In the genomic region with DNA sequence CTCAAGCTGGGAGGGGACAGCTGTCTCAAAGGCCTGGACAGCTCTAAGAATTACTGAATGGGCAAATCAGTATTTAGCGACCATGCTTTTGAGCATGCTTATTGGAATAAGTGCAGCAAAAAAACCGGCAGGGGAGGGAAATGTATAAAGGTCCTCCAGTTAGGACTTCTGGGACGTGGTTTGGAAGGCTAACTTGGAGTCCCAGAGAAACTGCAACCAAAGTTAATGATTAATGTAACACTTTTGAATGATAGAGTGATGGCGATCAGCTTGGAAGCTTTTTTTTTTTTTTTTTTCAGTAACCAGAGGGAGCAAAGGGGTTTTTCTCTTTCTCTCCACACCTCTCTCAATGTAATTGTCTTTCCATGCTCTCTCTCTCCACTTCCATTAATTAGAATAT, we compare ENCODE assay signal across 1 cellular context.
TF ChIP-seq lines count a peak whose summit lies in the region.

No MANE protein-coding gene starts in this region.

TF ChIP-seq in HepG2, 621 proteins besides CTCF, POLR2A, EP300 and RAD21 (continued from another document):
- TF ChIP-seq, protein P1, sequence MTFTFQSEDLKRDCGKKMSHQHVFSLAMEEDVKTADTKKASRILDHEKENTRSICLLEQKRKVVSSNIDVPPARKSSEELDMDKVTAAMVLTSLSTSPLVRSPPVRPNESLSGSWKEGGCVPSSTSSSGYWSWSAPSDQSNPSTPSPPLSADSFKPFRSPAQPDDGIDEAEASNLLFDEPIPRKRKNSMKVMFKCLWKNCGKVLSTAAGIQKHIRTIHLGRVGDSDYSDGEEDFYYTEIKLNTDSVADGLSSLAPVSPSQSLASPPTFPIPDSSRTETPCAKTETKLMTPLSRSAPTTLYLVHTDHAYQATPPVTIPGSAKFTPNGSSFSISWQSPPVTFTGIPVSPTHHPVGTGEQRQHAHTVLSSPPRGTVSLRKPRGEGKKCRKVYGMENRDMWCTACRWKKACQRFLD (CRISPR knock-in tag; IDR thresholded peaks at IDR 0.05; ENCODE audit: borderline replicate concordance) = no peak
- TF ChIP-seq, protein P2, sequence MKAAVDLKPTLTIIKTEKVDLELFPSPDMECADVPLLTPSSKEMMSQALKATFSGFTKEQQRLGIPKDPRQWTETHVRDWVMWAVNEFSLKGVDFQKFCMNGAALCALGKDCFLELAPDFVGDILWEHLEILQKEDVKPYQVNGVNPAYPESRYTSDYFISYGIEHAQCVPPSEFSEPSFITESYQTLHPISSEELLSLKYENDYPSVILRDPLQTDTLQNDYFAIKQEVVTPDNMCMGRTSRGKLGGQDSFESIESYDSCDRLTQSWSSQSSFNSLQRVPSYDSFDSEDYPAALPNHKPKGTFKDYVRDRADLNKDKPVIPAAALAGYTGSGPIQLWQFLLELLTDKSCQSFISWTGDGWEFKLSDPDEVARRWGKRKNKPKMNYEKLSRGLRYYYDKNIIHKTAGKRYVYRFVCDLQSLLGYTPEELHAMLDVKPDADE (CRISPR knock-in tag; IDR thresholded peaks at IDR 0.05) = no peak
- TF ChIP-seq DR1 (CRISPR knock-in tag; IDR thresholded peaks at IDR 0.05) (no peak), ZC3H4 (CRISPR knock-in tag; IDR thresholded peaks at IDR 0.05; ENCODE audit: borderline replicate concordance) (no peak), ZNF788 (CRISPR knock-in tag; IDR thresholded peaks at IDR 0.05; ENCODE audit: borderline replicate concordance) (no peak), CEBPG (CRISPR knock-in tag; IDR thresholded peaks at IDR 0.05) (no peak), ZBTB21 (CRISPR knock-in tag; IDR thresholded peaks at IDR 0.05) (no peak)
